Comparison of ENCODE assay signal across 8 cellular contexts in genomic region chr6:144215402-144215931, GRCh38.
DNase-seq lines count a peak whose midpoint lies in the region; ATAC-seq and TF ChIP-seq lines count a peak whose summit lies in the region.

No MANE protein-coding gene starts in this region.

- no peaks in the 10 kb centered on the region for H3K36me3 Mint-ChIP-seq in T-helper 2 cell treated with Interferon-gamma antibody and Interleukin-4, amounts not matched to agents 5 μg/mL and 100 μg/mL, for 36 hours (ENCODE audit: low read depth)
- peaks cover 2% of the 10 kb centered on the region for H3K36me3 Mint-ChIP-seq in memory B cell

- ATAC-seq in HG03460 (IDR thresholded peaks at IDR 0.05; ENCODE audit: unreplicated experiment) (peak; percentile 5), memory B cell (ENCODE audit: low read depth) (no peak), thoracic aorta (ENCODE audit: insufficient number of reproducible peaks, low FRiP score, low read depth) (no peak), HG03354 (IDR thresholded peaks at IDR 0.05; ENCODE audit: poor library complexity, severe bottlenecking, unreplicated experiment) (no peak), GM18868 (IDR thresholded peaks at IDR 0.05; ENCODE audit: unreplicated experiment) (no peak)

- no peaks in the 10 kb centered on the region for H3K9me3 ChIP-seq in effector memory CD4-positive, alpha-beta T cell (ENCODE audit: control insufficient read depth, low read length)
- H3K9me3 ChIP-seq in thoracic aorta: no peaks in the 10 kb centered on the region

- H3K4me1 Mint-ChIP-seq in T-helper 2 cell treated with Interferon-gamma antibody and Interleukin-4, amounts not matched to agents 5 μg/mL and 100 μg/mL, for 36 hours (ENCODE audit: low read depth): peaks cover 21% of the 10 kb centered on the region
- H3K4me1 Mint-ChIP-seq in memory B cell: peaks cover 31% of the 10 kb centered on the region

- H3K4me3 ChIP-seq in GM12864 (ENCODE audit: low read depth, low read length) (peak overlapping the region; percentile 82), thoracic aorta (peak overlapping the region; percentile 85)
- peak overlapping the region; percentile 89 for H3K4me3 ChIP-seq in effector memory CD4-positive, alpha-beta T cell (ENCODE audit: insufficient read depth, low read depth, low read length, poor library complexity, severe bottlenecking)

- H3K9me3 Mint-ChIP-seq in T-helper 2 cell treated with Interferon-gamma antibody and Interleukin-4, amounts not matched to agents 5 μg/mL and 100 μg/mL, for 36 hours: peaks cover 7% of the 10 kb centered on the region
- no peaks in the 10 kb centered on the region for H3K9me3 Mint-ChIP-seq in memory B cell

- H3K27me3 Mint-ChIP-seq in T-helper 2 cell treated with Interferon-gamma antibody and Interleukin-4, amounts not matched to agents 5 μg/mL and 100 μg/mL, for 36 hours (ENCODE audit: low read depth): peaks cover 4% of the 10 kb centered on the region
- no peaks in the 10 kb centered on the region for H3K27me3 Mint-ChIP-seq in memory B cell

- DNase-seq in GM12864 (ENCODE audit: low read depth) (peak; percentile 21), memory B cell (ENCODE audit: low spot score in 2 of 2) (no peak), thoracic aorta (ENCODE audit: low spot score) (no peak)
- DNase-seq in T-helper 2 cell treated with Interferon-gamma antibody and Interleukin-4, amounts not matched to agents 5 μg/mL and 100 μg/mL, for 36 hours (ENCODE audit: low spot score): peak; percentile 11
- no peak for DNase-seq in effector memory CD4-positive, alpha-beta T cell

- H3K36me3 ChIP-seq in effector memory CD4-positive, alpha-beta T cell (ENCODE audit: control insufficient read depth, insufficient read depth, low read length): no peaks in the 10 kb centered on the region
- no peaks in the 10 kb centered on the region for H3K36me3 ChIP-seq in thoracic aorta

- TF ChIP-seq CTCF in GM12864 (IDR thresholded peaks at IDR 0.05; ENCODE audit: low read depth, low read length, missing control alignments): no peak
- TF ChIP-seq CTCF in thoracic aorta (IDR thresholded peaks at IDR 0.05): no peak

- peak overlapping the region; percentile 97 for H3K27ac Mint-ChIP-seq in T-helper 2 cell treated with Interferon-gamma antibody and Interleukin-4, amounts not matched to agents 5 μg/mL and 100 μg/mL, for 36 hours
- peak overlapping the region; percentile 100 for H3K27ac Mint-ChIP-seq in memory B cell

- peak overlapping the region; percentile 86 for H3K27ac ChIP-seq in effector memory CD4-positive, alpha-beta T cell (ENCODE audit: insufficient read depth, low read length, poor library complexity, severe bottlenecking)
- H3K27ac ChIP-seq in thoracic aorta: peak overlapping the region; percentile 85 to 87

- peak overlapping the region; percentile 94 for H3K4me3 Mint-ChIP-seq in T-helper 2 cell treated with Interferon-gamma antibody and Interleukin-4, amounts not matched to agents 5 μg/mL and 100 μg/mL, for 36 hours
- H3K4me3 Mint-ChIP-seq in memory B cell: peak overlapping the region; percentile 90

- H3K27me3 ChIP-seq in effector memory CD4-positive, alpha-beta T cell (replicated peaks; ENCODE audit: control insufficient read depth, insufficient read depth, low read length, poor library complexity, severe bottlenecking): no peaks in the 10 kb centered on the region
- no peaks in the 10 kb centered on the region for H3K27me3 ChIP-seq in thoracic aorta (replicated peaks; ENCODE audit: insufficient read depth)

- peaks cover 10% of the 10 kb centered on the region for H3K4me1 ChIP-seq in effector memory CD4-positive, alpha-beta T cell (ENCODE audit: control insufficient read depth, insufficient read depth, low read length, poor library complexity, severe bottlenecking)
- H3K4me1 ChIP-seq in thoracic aorta (ENCODE audit: control insufficient read depth in 1 of 2, low read depth in 2 of 2): peaks cover 9 to 12% of the 10 kb centered on the region in 2 donors

Comparison
In these comparisons a context has a peak if more than half of its experiments do, and no peak if none do; other contexts are left out.
1. DNase-seq: peak in GM12864 (single experiment) and T-helper 2 cell treated with Interferon-gamma antibody and Interleukin-4, amounts not matched to agents 5 μg/mL and 100 μg/mL, for 36 hours (single experiment); none in effector memory CD4-positive, alpha-beta T cell (0 of 3), memory B cell (0 of 2) and thoracic aorta (single experiment).
2. Peak in every context shown above with its lines, with median percentiles within 50 percentile points of each other: H3K4me3 ChIP-seq.